ENCODE assay signal across 13 cellular contexts in genomic region chr16:10122546-10122945, GRCh38. TPM values are rescaled to one million over a fixed set of nuclear protein-coding genes. Genes with fewer than 3 reads are reported as not detected.
DNase-seq lines count a peak whose midpoint lies in the region; ATAC-seq and TF ChIP-seq lines count a peak whose summit lies in the region.
"Had no signal": no experiment of that assay in that cellular context is flagged by ENCODE, and none has a peak within 500 bp of the region (broad histone marks: within the 10 kb centered on the region; RNA-seq: fewer than 3 reads in every experiment).

No MANE protein-coding gene starts in this region.

- TF ChIP-seq CTCF in SK-N-SH (IDR thresholded peaks at IDR 0.05) (no peak), OCI-LY3 (IDR thresholded peaks at IDR 0.05; ENCODE audit: low read depth, low read length) (peak; percentile 45), endodermal cell (conservative IDR thresholded peaks at IDR 0.05) (peak; percentile 77), testis (IDR thresholded peaks at IDR 0.05) (peak in 1 of 3 experiments; percentile 3), spleen (IDR thresholded peaks at IDR 0.05 in 8 of 11, conservative IDR thresholded peaks at IDR 0.05 in 3 of 11) (no peak)

- H3K4me1 ChIP-seq in SK-N-SH (ENCODE audit: control insufficient read depth in 1 of 2, insufficient read depth in 2 of 2, low read depth in 1 of 2, low read length in 1 of 2) (no peaks in the 10 kb centered on the region; a peak in 1 of 4 replicates), OCI-LY3 (ENCODE audit: low read length) (peaks cover 9% of the 10 kb centered on the region; the same call in 1 of the 2 replicates), endodermal cell (ENCODE audit: control insufficient read depth, insufficient read depth, low read length) (no peaks in the 10 kb centered on the region), testis (no peaks in the 10 kb centered on the region), spleen (no peaks in the 10 kb centered on the region)

- H3K9me3 ChIP-seq in SK-N-SH (no peaks in the 10 kb centered on the region), OCI-LY3 (ENCODE audit: insufficient read depth, low read length) (no peaks in the 10 kb centered on the region), endodermal cell (ENCODE audit: control insufficient read depth, low read length) (no peaks in the 10 kb centered on the region), testis (no peaks in the 10 kb centered on the region), spleen (no peaks in the 10 kb centered on the region)

- H3F3A ChIP-seq in SK-N-SH (replicated peaks; ENCODE audit: insufficient read depth): no peaks in the 10 kb centered on the region

- peak; percentile 41 for TF ChIP-seq RAD21 in SK-N-SH (IDR thresholded peaks at IDR 0.05; ENCODE audit: low read length)

- POLR2A ChIA-PET in SK-N-SH (lab: Yijun Ruan, JAX): no interaction called here

- WGBS in SK-N-SH (ENCODE audit: low lambda C conversion rate): 4% methylated on average over 6 of the region's 6 CpGs
- WGBS in endodermal cell (ENCODE audit: insufficient coverage in 1 of 2, insufficient read length in 1 of 2), 2 experiments: 55 to 66% methylated on average over 4 to 6 of the region's 6 CpGs
- WGBS in testis, 2 donors: 35 to 47% methylated on average over 6 of the region's 6 CpGs
- WGBS in spleen, 5 donors: 5 to 10% (median 9%) methylated on average over 6 of the region's 6 CpGs

- no peaks in the 10 kb centered on the region for H3K79me2 ChIP-seq in SK-N-SH (ENCODE audit: insufficient read depth)
- no peaks in the 10 kb centered on the region for H3K79me2 ChIP-seq in OCI-LY3 (ENCODE audit: low read length)

- CTCF ChIA-PET in SK-N-SH (lab: Yijun Ruan, JAX): interaction anchor here (0.6 to 2.9 kb wide), 6 partner anchors 15 to 474 kb away, joined by 3 to 8 read pairs (median 3); no protein-coding TSS in a partner anchor

- no peaks in the 10 kb centered on the region for H3K27me3 ChIP-seq in SK-N-SH (ENCODE audit: insufficient read depth)
- peaks cover 39% of the 10 kb centered on the region for H3K27me3 ChIP-seq in OCI-LY3 (ENCODE audit: low read depth, low read length)
- peaks cover 43% of the 10 kb centered on the region for H3K27me3 ChIP-seq in endodermal cell (ENCODE audit: control insufficient read depth, insufficient read depth, low read length, poor library complexity, severe bottlenecking)
- H3K27me3 ChIP-seq in testis: no peaks in the 10 kb centered on the region
- peaks cover 0 to 42% (median 0%) of the 10 kb centered on the region in 7 donors for H3K27me3 ChIP-seq in spleen (replicated peaks in 1 of 7)

- peaks cover 55% of the 10 kb centered on the region for H3K27me3 Mint-ChIP-seq in endodermal cell (ENCODE audit: insufficient read depth)

- intact Hi-C loops in testis (cut with DNase I; ENCODE audit: low total_unique reads) (no loop called here), spleen (cut with DNase I; ENCODE audit: low total_unique reads) (no loop called here)

- no peak overlapping the region for H3K27ac Mint-ChIP-seq in endodermal cell
- H3K27ac Mint-ChIP-seq in activated naive CD4-positive, alpha-beta T cell treated with anti-CD3 and anti-CD28 coated beads, Interleukin-2, amount 50 U/mL, for 72 hours: no peak overlapping the region
- H3K27ac Mint-ChIP-seq: stimulated activated memory B cell treated with anti-CD40 and anti-IgM and Interleukin-4, amounts not matched to agents 10 μg/mL and 1 μg/mL and 100 μg/mL, for 72 hours had no signal

- no peaks in the 10 kb centered on the region for H3K9me2 ChIP-seq in SK-N-SH

- H2AFZ ChIP-seq in SK-N-SH (ENCODE audit: low read depth) (no peak overlapping the region), OCI-LY3 (ENCODE audit: low read depth, low read length) (no peak overlapping the region)

- H3K9ac ChIP-seq in SK-N-SH (no peak overlapping the region), OCI-LY3 (ENCODE audit: low read length) (no peak overlapping the region), endodermal cell (ENCODE audit: extremely low read depth, low read length, poor library complexity, severe bottlenecking) (no peak overlapping the region)

- H3K4me3 ChIP-seq in SK-N-SH (ENCODE audit: low read depth in 2 of 2, low read length in 1 of 2): no peak overlapping the region
- H3K4me3 ChIP-seq in OCI-LY3 (ENCODE audit: low read length): no peak overlapping the region
- no peak overlapping the region for H3K4me3 ChIP-seq in endodermal cell (ENCODE audit: low read length)
- H3K4me3 ChIP-seq in testis: no peak overlapping the region
- no peak overlapping the region for H3K4me3 ChIP-seq in spleen

- H3K4me3 Mint-ChIP-seq in endodermal cell: no peak overlapping the region
- H3K4me3 Mint-ChIP-seq: stimulated activated memory B cell treated with anti-CD40 and anti-IgM and Interleukin-4, amounts not matched to agents 10 μg/mL and 1 μg/mL and 100 μg/mL, for 72 hours had no signal

- H3K4me2 ChIP-seq in SK-N-SH (no peak overlapping the region), OCI-LY3 (ENCODE audit: low read length) (peak overlapping the region; percentile 37)

- no peak for ATAC-seq in SK-N-SH treated with all-trans-retinoic acid at 6 μM for 48 hours
- ATAC-seq in activated naive CD4-positive, alpha-beta T cell treated with anti-CD3 and anti-CD28 coated beads, Interleukin-2, amount 50 U/mL, for 72 hours: no peak
- ATAC-seq: stimulated activated memory B cell treated with anti-CD40 and anti-IgM and Interleukin-4, amounts not matched to agents 10 μg/mL and 1 μg/mL and 100 μg/mL, for 72 hours had no signal

- H3K36me3 ChIP-seq in SK-N-SH (replicated peaks in 1 of 2; ENCODE audit: control insufficient read depth in 1 of 2, insufficient read depth in 2 of 2, low read length in 1 of 2): no peaks in the 10 kb centered on the region
- H3K36me3 ChIP-seq in OCI-LY3 (replicated peaks; ENCODE audit: low read depth, low read length): no peaks in the 10 kb centered on the region
- no peaks in the 10 kb centered on the region for H3K36me3 ChIP-seq in endodermal cell (ENCODE audit: control insufficient read depth, insufficient read depth, low read length)
- no peaks in the 10 kb centered on the region for H3K36me3 ChIP-seq in testis (ENCODE audit: low read depth, missing control alignments)
- H3K36me3 ChIP-seq in spleen: no peaks in the 10 kb centered on the region

- H3K36me3 Mint-ChIP-seq in endodermal cell (ENCODE audit: low read depth): no peaks in the 10 kb centered on the region
- H3K36me3 Mint-ChIP-seq in activated naive CD4-positive, alpha-beta T cell treated with anti-CD3 and anti-CD28 coated beads, Interleukin-2, amount 50 U/mL, for 72 hours: no peaks in the 10 kb centered on the region
- H3K36me3 Mint-ChIP-seq: stimulated activated memory B cell treated with anti-CD40 and anti-IgM and Interleukin-4, amounts not matched to agents 10 μg/mL and 1 μg/mL and 100 μg/mL, for 72 hours had no signal

- TF ChIP-seq POLR2A in testis (IDR thresholded peaks at IDR 0.05) (no peak), spleen (IDR thresholded peaks at IDR 0.05) (no peak)

- peaks cover 14% of the 10 kb centered on the region for H3K4me1 Mint-ChIP-seq in endodermal cell
- H3K4me1 Mint-ChIP-seq: stimulated activated memory B cell treated with anti-CD40 and anti-IgM and Interleukin-4, amounts not matched to agents 10 μg/mL and 1 μg/mL and 100 μg/mL, for 72 hours had no signal

- DNase-seq in SK-N-SH: peak; percentile 41
- DNase-seq in endodermal cell: peak; percentile 68
- peak; percentile 24 for DNase-seq in testis
- DNase-seq in stimulated activated CD4-positive, alpha-beta T cell treated with anti-CD3 and anti-CD28 coated beads, Interleukin-4, amount 100 ng/mL, for 24 hours: no peak
- DNase-seq in spleen: no peak
- no peak for DNase-seq in activated naive CD4-positive, alpha-beta T cell treated with anti-CD3 and anti-CD28 coated beads, Interleukin-2, amount 50 U/mL, for 72 hours (ENCODE audit: low spot score in 2 of 2)
- DNase-seq: anterior cingulate cortex, foreskin melanocyte, NCI-H146, small intestine had no signal

- no peak for TF ChIP-seq EP300 in SK-N-SH (IDR thresholded peaks at IDR 0.05; ENCODE audit: borderline replicate concordance in 1 of 2, low read depth in 1 of 2, low read length in 1 of 2)

- H3K27ac ChIP-seq in SK-N-SH (ENCODE audit: low read depth in 2 of 2, low read length in 1 of 2) (no peak overlapping the region), OCI-LY3 (ENCODE audit: low read length) (no peak overlapping the region), endodermal cell (ENCODE audit: low read depth, low read length) (no peak overlapping the region), testis (no peak overlapping the region), spleen (no peak overlapping the region)

- H4K20me1 ChIP-seq in SK-N-SH (ENCODE audit: insufficient read depth): no peaks in the 10 kb centered on the region
- H4K20me1 ChIP-seq in OCI-LY3 (ENCODE audit: insufficient read depth, low read length): no peaks in the 10 kb centered on the region

- no peaks in the 10 kb centered on the region for H3K9me3 Mint-ChIP-seq in endodermal cell
- peaks cover 0 to 3% of the 10 kb centered on the region in 2 donors for H3K9me3 Mint-ChIP-seq in activated naive CD4-positive, alpha-beta T cell treated with anti-CD3 and anti-CD28 coated beads, Interleukin-2, amount 50 U/mL, for 72 hours
- H3K9me3 Mint-ChIP-seq: stimulated activated memory B cell treated with anti-CD40 and anti-IgM and Interleukin-4, amounts not matched to agents 10 μg/mL and 1 μg/mL and 100 μg/mL, for 72 hours had no signal

TF ChIP-seq in SK-N-SH, 30 proteins besides CTCF, POLR2A, EP300 and RAD21:
- TF ChIP-seq FOXJ3 (CRISPR knock-in tag; IDR thresholded peaks at IDR 0.05) (no peak), SMC3 (IDR thresholded peaks at IDR 0.05; ENCODE audit: low read depth, low read length) (peak; percentile 39; the same call in 1 of the 2 replicates)

TF ChIP-seq in SK-N-SH treated with all-trans-retinoic acid at 6 μM for 48 hours, 23 proteins besides CTCF, POLR2A, EP300 and RAD21 (continues in another document):
- no peak for TF ChIP-seq ZFP30 (CRISPR knock-in tag; IDR thresholded peaks at IDR 0.05)
- TF ChIP-seq BACH2 (CRISPR knock-in tag; IDR thresholded peaks at IDR 0.05; ENCODE audit: borderline replicate concordance): no peak
- no peak for TF ChIP-seq SNAI2 (CRISPR knock-in tag; IDR thresholded peaks at IDR 0.05)

RNA-seq across cellular contexts. Expression of gene GRIN2A, which starts 59.7 kb away (rescaled TPM):
- polyA plus RNA-seq in SK-N-SH (2012; rRNA removed) (not detected in 2 replicates), testis (ENCODE audit: insufficient read depth, low read depth, low replicate concordance) (10.4 TPM), spleen (under 1 TPM in 2 of 3 donors, not detected in 1; under 0.01 to 0.03 TPM)
- polyA plus RNA-seq in SK-N-SH (2012; cell fraction: cytosol; rRNA removed): not detected in 2 replicates
- polyA plus RNA-seq in SK-N-SH (2012; cell fraction: nucleus; rRNA removed): not detected in 2 replicates
- total RNA-seq in endodermal cell (1 to 10 TPM; 1.2 TPM), testis (10 to 100 TPM in 1 of 2 donors, 1 to 10 TPM in 1; 7.0 to 20.3 TPM), spleen (under 1 TPM in 1 of 7 donors, not detected in 6; 0.10 TPM)
- 1.4 TPM for polyA plus RNA-seq in endodermal cell (2013, experiment 1 of 2)
- 1.4 TPM for polyA plus RNA-seq in endodermal cell (2013, experiment 2 of 2)
- not detected for total RNA-seq in activated naive CD4-positive, alpha-beta T cell treated with anti-CD3 and anti-CD28 coated beads, Interleukin-2, amount 50 U/mL, for 72 hours

Comparison
In these comparisons a context has a peak if more than half of its experiments do, and no peak if none do; other contexts are left out.
1. DNase-seq: peak in SK-N-SH (single experiment), endodermal cell (single experiment) and testis (single experiment); none in stimulated activated CD4-positive, alpha-beta T cell treated with anti-CD3 and anti-CD28 coated beads, Interleukin-4, amount 100 ng/mL, for 24 hours (single experiment), spleen (single experiment) and activated naive CD4-positive, alpha-beta T cell treated with anti-CD3 and anti-CD28 coated beads, Interleukin-2, amount 50 U/mL, for 72 hours (0 of 2).
2. CTCF ChIP-seq: peak in OCI-LY3 (single experiment) and endodermal cell (single experiment); none in SK-N-SH (single experiment) and spleen (0 of 11).